Comparison of ENCODE assay signal across 11 cellular contexts in genomic region chr19:38697197-38697596, GRCh38. TPM values are rescaled to one million over a fixed set of nuclear protein-coding genes. Genes with fewer than 3 reads are reported as not detected.
DNase-seq lines count a peak whose midpoint lies in the region; TF ChIP-seq lines count a peak whose summit lies in the region.
"Had no signal": no experiment of that assay in that cellular context is flagged by ENCODE, and none has a peak within 500 bp of the region (broad histone marks: within the 10 kb centered on the region; RNA-seq: fewer than 3 reads in every experiment).

No MANE protein-coding gene starts in this region.

- H3K4me1 Mint-ChIP-seq in MCF 10A (ENCODE audit: insufficient read depth, unreplicated experiment) (peaks cover 40% of the 10 kb centered on the region), immature natural killer cell (peaks cover 84 to 87% of the 10 kb centered on the region in 2 donors)

- BruUV-seq in MCF 10A (replicated peaks; lab: Mats Ljungman, UMichigan), result no TSS peak

- peak overlapping the region; percentile 49 for H3K27ac Mint-ChIP-seq in MCF 10A (ENCODE audit: low read depth, unreplicated experiment)
- H3K27ac Mint-ChIP-seq in immature natural killer cell, result peak overlapping the region; percentile 97 to 100 (median 99)

- H3K4me3 ChIP-seq in HUES6 (ENCODE audit: low read depth, low read length) (no peak overlapping the region), suprapubic skin (no peak overlapping the region)

- H3K36me3 Mint-ChIP-seq in MCF 10A (ENCODE audit: insufficient read depth, unreplicated experiment), result peaks cover 73% of the 10 kb centered on the region
- H3K36me3 Mint-ChIP-seq in immature natural killer cell, result no peaks in the 10 kb centered on the region

- H3K9me3 Mint-ChIP-seq in MCF 10A (ENCODE audit: unreplicated experiment) (no peaks in the 10 kb centered on the region), immature natural killer cell (peaks cover 0 to 2% (median 0%) of the 10 kb centered on the region in 6 donors)
- H3K9me3 Mint-ChIP-seq: activated T-helper 1 cell treated with anti-CD3 and anti-CD28 coated beads, Interleukin-12 subunit alpha, Interleukin-12 subunit beta, Interleukin-2, Interleukin-4 antibody, amounts not matched to agents 30 ng/mL and 10 ng/mL and 1 ng/mL, durations not matched to agents 14 hours and 24 hours and 36 hours; neural crest cell had no signal

- H3K4me3 Mint-ChIP-seq in MCF 10A (ENCODE audit: unreplicated experiment) (no peak overlapping the region), immature natural killer cell (peak overlapping the region; percentile 42 to 86 (median 83))

- 58% methylated on average over 6 of the region's 6 CpGs for WGBS in suprapubic skin

- peaks cover 61% of the 10 kb centered on the region for H3K4me1 ChIP-seq in HUES6 (ENCODE audit: control insufficient read depth, insufficient read depth, low read length)
- peaks cover 100% of the 10 kb centered on the region for H3K4me1 ChIP-seq in suprapubic skin

- H3K27ac ChIP-seq in HUES6 (ENCODE audit: low read depth, low read length) (0 out of 2 replicates have a peak overlapping the region, but pooled peaks have one; percentile 25), suprapubic skin (peak overlapping the region; percentile 84)

- H3K9ac ChIP-seq in HUES6 (ENCODE audit: low read length), result no peak overlapping the region

- H3K27me3 Mint-ChIP-seq in MCF 10A (ENCODE audit: insufficient read depth, unreplicated experiment) (no peaks in the 10 kb centered on the region), immature natural killer cell (ENCODE audit: low read depth in 3 of 3) (peaks cover 10 to 24% (median 11%) of the 10 kb centered on the region in 3 donors)

- TF ChIP-seq EP300 in suprapubic skin (IDR thresholded peaks at IDR 0.05), result no peak

- POLR2A ChIA-PET in MCF 10A (lab: Yijun Ruan, JAX), result interaction anchor here (0.8 kb wide), 1 partner anchor 10 kb away, joined by 3 read pairs; no protein-coding TSS in a partner anchor

- no peaks in the 10 kb centered on the region for H3K27me3 ChIP-seq in HUES6 (ENCODE audit: control insufficient read depth, insufficient read depth, low read length)
- no peaks in the 10 kb centered on the region for H3K27me3 ChIP-seq in suprapubic skin

- peaks cover 71% of the 10 kb centered on the region for H3K36me3 ChIP-seq in HUES6 (ENCODE audit: control insufficient read depth, insufficient read depth, low read length)
- H3K36me3 ChIP-seq in suprapubic skin, result peaks cover 19% of the 10 kb centered on the region

- TF ChIP-seq CTCF in MCF 10A (IDR thresholded peaks at IDR 0.05; ENCODE audit: unreplicated experiment) (no peak), suprapubic skin (IDR thresholded peaks at IDR 0.05) (no peak)

- DNase-seq in MCF 10A (ENCODE audit: unreplicated experiment) (no peak), immature natural killer cell (no peak), suprapubic skin (ENCODE audit: low spot score in 2 of 2) (no peak), GM19238 (ENCODE audit: insufficient read length, low spot score) (no peak), NCI-H2081 treated with DMSO at 0.1 percent for 48 hours (lab: John Stamatoyannopoulos, UW) (no peak), activated gamma-delta T cell treated with Interleukin-2 at 50 U/mL for 16 hours (no peak)
- DNase-seq: stimulated activated CD8-positive, alpha-beta memory T cell treated with anti-CD3 and anti-CD28 coated beads, Interleukin-4, amount 100 ng/mL, for 48 hours had no signal

- H3K9me3 ChIP-seq in HUES6 (ENCODE audit: control insufficient read depth, insufficient read depth, low read depth, low read length) (no peaks in the 10 kb centered on the region), suprapubic skin (no peaks in the 10 kb centered on the region)

- CTCF ChIA-PET in MCF 10A (lab: Yijun Ruan, JAX), result no interaction called here

- no peak for TF ChIP-seq POLR2A in suprapubic skin (IDR thresholded peaks at IDR 0.05)

- intact Hi-C loops in MCF 10A (cut with micrococcal nuclease), result no loop called here

RNA-seq across cellular contexts. Expression of gene CAPN12, which starts 47.1 kb away (rescaled TPM):
- total RNA-seq in MCF 10A (2022), result not detected in 2 replicates
- polyA plus RNA-seq in immature natural killer cell, result 10 to 100 TPM; 25.7 to 72.8 (median 55.1) TPM
- total RNA-seq in suprapubic skin, result 10 to 100 TPM in 3 of 4 donors, 1 to 10 TPM in 1; 8.0 to 31.3 (median 15.7) TPM
- total RNA-seq: neural crest cell, SK-MEL-5 had no signal

RNA-seq across cellular contexts. Expression of gene ACTN4, which starts 49.7 kb away (rescaled TPM):
- total RNA-seq in MCF 10A (2022) (300 and 320 TPM in 2 replicates), suprapubic skin (100 to 1,000 TPM; 475 to 520 (median 507) TPM)
- 10 to 100 TPM in 2 of 3 donors, 1 to 10 TPM in 1; 8.5 to 68.3 (median 17.4) TPM for polyA plus RNA-seq in immature natural killer cell
